Comparison of ENCODE assay signal across 9 cellular contexts in the genomic region with DNA sequence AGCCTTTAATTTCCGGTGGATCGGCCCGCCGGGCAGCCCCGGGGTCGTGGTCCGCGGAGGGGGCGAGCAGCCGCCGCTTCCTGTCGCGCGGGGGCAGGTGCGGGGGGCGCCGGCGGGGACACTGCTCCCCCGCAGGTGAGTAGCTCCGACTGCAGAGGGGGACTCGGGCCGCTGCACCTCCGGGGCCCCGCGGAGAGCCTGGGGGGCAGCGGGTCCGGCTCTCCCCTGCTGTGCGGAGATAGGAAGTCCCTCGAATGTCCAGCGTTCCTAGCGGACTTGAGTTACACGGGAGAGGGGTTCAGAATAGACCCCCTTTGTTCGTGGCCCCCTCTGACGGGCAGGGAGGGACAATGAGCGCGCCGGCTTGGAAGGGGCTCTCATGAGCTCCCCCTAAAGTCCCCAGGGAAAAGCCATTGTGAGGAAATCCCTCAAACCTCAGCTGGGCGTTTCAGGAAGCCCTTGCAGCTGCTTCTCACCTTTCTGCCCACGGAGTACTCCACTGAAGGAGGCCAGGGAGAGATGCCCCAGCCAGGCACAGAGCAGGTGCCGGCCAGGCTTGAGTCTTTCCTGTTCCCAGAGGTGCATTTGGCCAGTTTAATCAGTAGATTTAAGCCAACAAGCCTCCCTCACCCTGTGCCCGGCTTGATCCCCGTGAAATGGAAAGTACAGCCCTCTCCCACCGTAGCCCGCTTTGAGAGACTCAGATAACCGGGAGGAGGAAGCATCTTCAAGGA. TPM values are rescaled to one million over a fixed set of nuclear protein-coding genes. Genes with fewer than 3 reads are reported as not detected.
A peak's percentile ranks its signal among the peaks of the same experiment; 100 is the strongest.
DNase-seq lines count a peak whose midpoint lies in the region; ATAC-seq and TF ChIP-seq lines count a peak whose summit lies in the region.
"Had no signal": no experiment of that assay in that cellular context is flagged by ENCODE, and none has a peak within 500 bp of the region (broad histone marks: within the 10 kb centered on the region; RNA-seq: fewer than 3 reads in every experiment).

No MANE protein-coding gene starts in this region.

- no peak overlapping the region for H4K8ac ChIP-seq in H9 (replicated peaks; ENCODE audit: insufficient read length, low read depth, low read length)

- no peak overlapping the region for H2BK5ac ChIP-seq in H9 (ENCODE audit: insufficient read length, low read length)

- BruUV-seq in A673 (replicated peaks; lab: Mats Ljungman, UMichigan) = no TSS peak
- BruUV-seq in Panc1 (replicated peaks; lab: Mats Ljungman, UMichigan) = no TSS peak

- H2BK15ac ChIP-seq in H9 (ENCODE audit: low read depth, low read length) = no peak overlapping the region

- in situ Hi-C loops in Panc1 (cut with HindIII; ENCODE audit: low pct_unique_long_range_greater_than_20kb, low sequenced_read_pairs) (no loop called here), GM23248 (cut with MboI) (no loop called here)

- peak overlapping the region; percentile 76 to 88 for H3K4me3 Mint-ChIP-seq in H9

- no peak overlapping the region for H3K23ac ChIP-seq in H9 (ENCODE audit: insufficient read length, low read depth, low read length)

- H3T11ph ChIP-seq in H9 (ENCODE audit: low read length) = no peak overlapping the region

- intact Hi-C loops in A673 (cut with micrococcal nuclease; ENCODE audit: unreplicated experiment) = no loop called here
- intact Hi-C loops in Panc1 (cut with micrococcal nuclease; ENCODE audit: unreplicated experiment) = no loop called here

- H2BK12ac ChIP-seq in H9 (ENCODE audit: insufficient read length, low read depth, low read length) = no peak overlapping the region

- H3K4me2 ChIP-seq in H9 (ENCODE audit: insufficient read depth, insufficient read length, low read length) (peak overlapping the region; percentile 32), GM23248 (ENCODE audit: unreplicated experiment) (no peak overlapping the region)

- H3K14ac ChIP-seq in H9 (ENCODE audit: insufficient read depth, low read length) = no peak overlapping the region

- H3K4ac ChIP-seq in H9 (ENCODE audit: low read depth, low read length) = no peak overlapping the region

- H3K4me3 ChIP-seq in A673 (ENCODE audit: low read depth, low read length, poor library complexity, severe bottlenecking) (peak overlapping the region; percentile 82), Panc1 (ENCODE audit: low read depth in 2 of 2, low read length in 2 of 2) (peak overlapping the region; percentile 31 to 32), endocrine pancreas (ENCODE audit: control insufficient read depth, insufficient read depth, low read length) (peak overlapping the region; percentile 45), neuron (ENCODE audit: low read length) (peak overlapping the region; percentile 59), GM23248 (no peak overlapping the region)

- no peaks in the 10 kb centered on the region for H3K79me1 ChIP-seq in H9 (ENCODE audit: insufficient read depth, low read depth, low read length, poor library complexity, severe bottlenecking)

- peaks cover 44 to 46% of the 10 kb centered on the region in 2 experiments for H3K4me1 Mint-ChIP-seq in H9

- no peak overlapping the region for H4K5ac ChIP-seq in H9 (ENCODE audit: insufficient read length, low read depth, low read length)

- H3K27ac ChIP-seq in A673 (ENCODE audit: low read depth, low read length, poor library complexity, severe bottlenecking) (peak overlapping the region; percentile 75), H9 (ENCODE audit: insufficient read length, low read depth, low read length) (no peak overlapping the region), Panc1 (ENCODE audit: low read length) (no peak overlapping the region), GM23248 (no peak overlapping the region)

- H3K9ac ChIP-seq in H9 (ENCODE audit: extremely low read depth, insufficient read length, low read length) (no peak overlapping the region), endocrine pancreas (ENCODE audit: control insufficient read depth, insufficient read depth, low read length) (peak overlapping the region; percentile 81), GM23248 (no peak overlapping the region)

- no peak overlapping the region for H2BK20ac ChIP-seq in H9 (ENCODE audit: low read depth, low read length, poor library complexity, severe bottlenecking)

- H3K4me1 ChIP-seq in A673 (ENCODE audit: insufficient read depth, low read length, poor library complexity, severe bottlenecking) (peaks cover 20% of the 10 kb centered on the region), H9 (ENCODE audit: insufficient read depth, low read length) (peaks cover 10% of the 10 kb centered on the region; the same call in 1 of the 2 replicates), Panc1 (ENCODE audit: control insufficient read depth, insufficient read depth, low read length) (no peaks in the 10 kb centered on the region), endocrine pancreas (ENCODE audit: control insufficient read depth, insufficient read depth, low read length) (no peaks in the 10 kb centered on the region), neuron (ENCODE audit: insufficient read depth, low read length) (peaks cover 26% of the 10 kb centered on the region), GM23248 (ENCODE audit: insufficient read depth) (no peaks in the 10 kb centered on the region)

- DNase-seq in A673 (ENCODE audit: low spot score) (peak; percentile 78), H9 (no peak), Panc1 (ENCODE audit: low read depth, low spot score) (no peak), T-helper 9 cell (no peak), GM23248 (no peak)
- no peak for DNase-seq in activated effector memory CD4-positive, alpha-beta T cell treated with anti-CD3 and anti-CD28 coated beads, Interleukin-2, amount 50 U/mL, for 16 hours

- H3K36me3 Mint-ChIP-seq in H9 (ENCODE audit: insufficient read depth in 1 of 3, low read depth in 3 of 3) = peaks cover 3 to 11% (median 8%) of the 10 kb centered on the region in 3 experiments; a peak in 5 of 7 replicates

- H2AK5ac ChIP-seq in H9 (ENCODE audit: insufficient read length, low read length) = no peak overlapping the region

- peak overlapping the region in 2 of 3 experiments; percentile 34 to 87; a peak in 2 of 7 replicates for H3K27ac Mint-ChIP-seq in H9
- H3K27ac Mint-ChIP-seq: dendritic cell treated with granulocyte-macrophage colony-stimulating factor and Interleukin-4, amounts not matched to agents 40 ng/mL and 50 ng/mL, for 4 days had no signal

- H3K9me2 ChIP-seq in GM23248 (ENCODE audit: insufficient read depth) = no peaks in the 10 kb centered on the region

- H3K56ac ChIP-seq in H9 (ENCODE audit: insufficient read length, low read depth, low read length) = no peak overlapping the region

- peaks cover 16% of the 10 kb centered on the region for H3K27me3 Mint-ChIP-seq in H9 (ENCODE audit: low read depth)

- TF ChIP-seq CTCF in A673 (conservative IDR thresholded peaks at IDR 0.05; ENCODE audit: low read depth, low read length) (peak; percentile 20; the same call in 1 of the 2 replicates), H9 (conservative IDR thresholded peaks at IDR 0.05) (peak; percentile 57), Panc1 (IDR thresholded peaks at IDR 0.05) (no peak)

- no peak overlapping the region for H2BK120ac ChIP-seq in H9 (ENCODE audit: low read depth, low read length, poor library complexity, severe bottlenecking)

- H3K23me2 ChIP-seq in H9 (ENCODE audit: insufficient read length, low read depth, low read length, poor library complexity, severe bottlenecking) = peaks cover 14% of the 10 kb centered on the region

- H4K20me1 ChIP-seq in H9 (ENCODE audit: control insufficient read depth, insufficient read depth, insufficient read length) = no peaks in the 10 kb centered on the region
- no peaks in the 10 kb centered on the region for H4K20me1 ChIP-seq in GM23248 (ENCODE audit: insufficient read depth)

- POLR2A ChIA-PET in A673 (lab: Charles Lee; ENCODE audit: low non-redundant PET) = interaction anchor here (0.5 kb wide), 1 partner anchor 141 kb away, joined by 3 read pairs; the partner anchor contains the start of gene SLC37A1
- POLR2A ChIA-PET in Panc1 (lab: Charles Lee) = no interaction called here

- H3K79me2 ChIP-seq in H9 (ENCODE audit: insufficient read depth, low read length) = peaks cover 25% of the 10 kb centered on the region; the same call in 1 of the 2 replicates
- H3K79me2 ChIP-seq in GM23248 (ENCODE audit: insufficient read depth) = no peaks in the 10 kb centered on the region

- no peaks in the 10 kb centered on the region; a peak in 2 of 5 replicates for H3K9me3 Mint-ChIP-seq in H9
- H3K9me3 Mint-ChIP-seq: dendritic cell treated with granulocyte-macrophage colony-stimulating factor and Interleukin-4, amounts not matched to agents 40 ng/mL and 50 ng/mL, for 4 days had no signal

- H2AFZ ChIP-seq in H9 (ENCODE audit: low read length) (no peak overlapping the region), neuron (ENCODE audit: low read depth, low read length) (no peak overlapping the region), GM23248 (no peak overlapping the region)

- WGBS in H9 (ENCODE audit: extremely low coverage, insufficient read length, low lambda C conversion rate) = no CpG with 5 or more reads among the region's 45 CpGs
- 3 to 9% methylated on average over 17 to 36 of the region's 45 CpGs for WGBS in GM23248 (ENCODE audit: low coverage in 1 of 2, low lambda C conversion rate in 2 of 2, missing lambda C conversion rate in 2 of 2), 2 experiments

- H3K27me3 ChIP-seq in A673 (replicated peaks; ENCODE audit: insufficient read depth, low read depth, low read length, poor library complexity) (no peaks in the 10 kb centered on the region), H9 (ENCODE audit: insufficient read depth, low read length) (no peaks in the 10 kb centered on the region), Panc1 (ENCODE audit: control insufficient read depth, insufficient read depth, low read length) (no peaks in the 10 kb centered on the region; the same call in 1 of the 2 replicates), endocrine pancreas (ENCODE audit: control insufficient read depth, insufficient read depth, low read length) (no peaks in the 10 kb centered on the region), neuron (ENCODE audit: insufficient read depth, low read length) (no peaks in the 10 kb centered on the region), GM23248 (replicated peaks; ENCODE audit: insufficient read depth) (peaks cover 69% of the 10 kb centered on the region)

- H3K36me3 ChIP-seq in A673 (ENCODE audit: insufficient read depth, low read length, poor library complexity, severe bottlenecking) (no peaks in the 10 kb centered on the region), Panc1 (ENCODE audit: control insufficient read depth, insufficient read depth, low read length) (no peaks in the 10 kb centered on the region), endocrine pancreas (ENCODE audit: control insufficient read depth, insufficient read depth, low read length) (no peaks in the 10 kb centered on the region), neuron (ENCODE audit: insufficient read depth, low read length) (no peaks in the 10 kb centered on the region), GM23248 (ENCODE audit: low read depth) (no peaks in the 10 kb centered on the region)

- no peaks in the 10 kb centered on the region for H3F3A ChIP-seq in GM23248 (ENCODE audit: insufficient read depth)

- H3K9me3 ChIP-seq in A673 (ENCODE audit: low read depth, low read length, poor library complexity, severe bottlenecking) = no peaks in the 10 kb centered on the region
- no peaks in the 10 kb centered on the region for H3K9me3 ChIP-seq in H9 (ENCODE audit: control insufficient read depth, low read depth, low read length)
- no peaks in the 10 kb centered on the region for H3K9me3 ChIP-seq in Panc1 (ENCODE audit: control insufficient read depth, insufficient read depth, low read depth, low read length)
- no peaks in the 10 kb centered on the region for H3K9me3 ChIP-seq in endocrine pancreas (ENCODE audit: control insufficient read depth, low read length)
- no peaks in the 10 kb centered on the region for H3K9me3 ChIP-seq in neuron (ENCODE audit: low read length)
- H3K9me3 ChIP-seq in GM23248 (ENCODE audit: low read depth) = no peaks in the 10 kb centered on the region

- no peak overlapping the region for H3K18ac ChIP-seq in H9 (ENCODE audit: insufficient read length, low read depth, low read length)

- ATAC-seq in Panc1 = peak; percentile 11; the same call in 1 of the 2 replicates

- no peak overlapping the region for H4K91ac ChIP-seq in H9 (ENCODE audit: insufficient read length, low read depth, low read length)

- CTCF ChIA-PET in A673 (lab: Charles Lee) (no interaction called here), Panc1 (lab: Charles Lee) (no interaction called here)

RNA-seq across cellular contexts. Expression of gene PDE9A, which starts 0.9 kb away (rescaled TPM):
- total RNA-seq in A673 (2021) (14.3 and 19.2 TPM in 2 replicates), H9 (2021) (28.2 and 31.9 TPM in 2 replicates), Panc1 (2021; ENCODE audit: unreplicated experiment) (0.72 TPM)
- polyA plus RNA-seq in Panc1 (2012; ENCODE audit: insufficient read length) = 1.7 TPM
- total RNA-seq in GM23248 (2014; rRNA removed; shearing (Covaris generic)) = not detected in 2 replicates
- not detected in 2 replicates for polyA plus RNA-seq in GM23248 (2016; fragmentation: Nextera tagmentation; extraction: Ambion mirVana)
